21 cellular contexts compared by ENCODE assay signal in genomic region chr20:51211191-51211590, GRCh38.
"Had no signal": no experiment of that assay in that cellular context is flagged by ENCODE, and none has a peak within 500 bp of the region (broad histone marks: within the 10 kb centered on the region; RNA-seq: fewer than 3 reads in every experiment).

No MANE protein-coding gene starts in this region.

- H3K4me3 Mint-ChIP-seq: activated naive CD4-positive, alpha-beta T cell treated with anti-CD3 and anti-CD28 coated beads, Interleukin-2, amount 50 U/mL, for 24 hours; activated T-cell treated with anti-CD3 and anti-CD28 coated beads, Interleukin-2, amount 50 U/mL, for 72 hours; memory B cell; natural killer cell; stimulated activated effector memory CD8-positive, alpha-beta T cell treated with anti-CD3 and anti-CD28 coated beads, Interleukin-12 subunit alpha, Interleukin-12 subunit beta, amount 100 ng/mL, for 72 hours; T-helper 1 cell treated with Interleukin-12 subunit alpha and Interleukin-12 subunit beta and Interleukin-4 antibody, amounts not matched to agents 30 μg/mL and 1 μg/mL, for 36 hours had no signal

- H3K4me1 ChIP-seq: right lobe of liver, stomach, upper lobe of left lung had no signal

- DNase-seq: activated CD4-positive, alpha-beta T cell treated with anti-CD3 and anti-CD28 coated beads for 1 hour; activated CD4-positive, alpha-beta T cell treated with anti-CD3 and anti-CD28 coated beads, Interleukin-2, amount 50 U/mL, for 4 hours; activated effector memory CD4-positive, alpha-beta T cell treated with anti-CD3 and anti-CD28 coated beads, Interleukin-2, amount 50 U/mL, for 16 hours; activated T-cell treated with anti-CD3 and anti-CD28 coated beads, Interleukin-2, amount 50 U/mL, for 72 hours; dermis blood vessel endothelial cell; effector memory CD4-positive, alpha-beta T cell; hypothalamus; kidney; left ventricle myocardium superior; natural killer cell; ovary; right lobe of liver; stimulated activated CD4-positive, alpha-beta T cell treated with anti-CD3 and anti-CD28 coated beads, Interleukin-4, amount 100 ng/mL, for 24 hours; stomach; upper lobe of left lung had no signal

- H3K27ac ChIP-seq: ovary, right lobe of liver, stomach, upper lobe of left lung, VCaP had no signal

- H3K27ac Mint-ChIP-seq: activated naive CD4-positive, alpha-beta T cell treated with anti-CD3 and anti-CD28 coated beads, Interleukin-2, amount 50 U/mL, for 24 hours; activated T-cell treated with anti-CD3 and anti-CD28 coated beads, Interleukin-2, amount 50 U/mL, for 72 hours; memory B cell; natural killer cell; stimulated activated effector memory CD8-positive, alpha-beta T cell treated with anti-CD3 and anti-CD28 coated beads, Interleukin-12 subunit alpha, Interleukin-12 subunit beta, amount 100 ng/mL, for 72 hours; T-helper 1 cell treated with Interleukin-12 subunit alpha and Interleukin-12 subunit beta and Interleukin-4 antibody, amounts not matched to agents 30 μg/mL and 1 μg/mL, for 36 hours had no signal

- H3K36me3 Mint-ChIP-seq: activated naive CD4-positive, alpha-beta T cell treated with anti-CD3 and anti-CD28 coated beads, Interleukin-2, amount 50 U/mL, for 24 hours; memory B cell; natural killer cell; stimulated activated effector memory CD8-positive, alpha-beta T cell treated with anti-CD3 and anti-CD28 coated beads, Interleukin-12 subunit alpha, Interleukin-12 subunit beta, amount 100 ng/mL, for 72 hours had no signal

- H3K36me3 ChIP-seq: ovary, right lobe of liver, stomach, upper lobe of left lung had no signal

- H3K4me3 ChIP-seq: ovary, right lobe of liver, smooth muscle cell, stomach, upper lobe of left lung had no signal

- ATAC-seq: activated T-cell treated with anti-CD3 and anti-CD28 coated beads, Interleukin-2, amount 50 U/mL, for 72 hours; left ventricle myocardium superior; natural killer cell; right lobe of liver; stimulated activated effector memory CD8-positive, alpha-beta T cell treated with anti-CD3 and anti-CD28 coated beads, Interleukin-12 subunit alpha, Interleukin-12 subunit beta, amount 100 ng/mL, for 72 hours had no signal

- H3K27me3 ChIP-seq: ovary, right lobe of liver, upper lobe of left lung had no signal

- H3K9me3 Mint-ChIP-seq: activated naive CD4-positive, alpha-beta T cell treated with anti-CD3 and anti-CD28 coated beads, Interleukin-2, amount 50 U/mL, for 24 hours; activated T-cell treated with anti-CD3 and anti-CD28 coated beads, Interleukin-2, amount 50 U/mL, for 72 hours; natural killer cell; stimulated activated effector memory CD8-positive, alpha-beta T cell treated with anti-CD3 and anti-CD28 coated beads, Interleukin-12 subunit alpha, Interleukin-12 subunit beta, amount 100 ng/mL, for 72 hours; T-helper 1 cell treated with Interleukin-12 subunit alpha and Interleukin-12 subunit beta and Interleukin-4 antibody, amounts not matched to agents 30 μg/mL and 1 μg/mL, for 36 hours had no signal

- H3K4me2 ChIP-seq: smooth muscle cell had no signal

- H3K4me1 Mint-ChIP-seq: activated naive CD4-positive, alpha-beta T cell treated with anti-CD3 and anti-CD28 coated beads, Interleukin-2, amount 50 U/mL, for 24 hours; memory B cell; natural killer cell; stimulated activated effector memory CD8-positive, alpha-beta T cell treated with anti-CD3 and anti-CD28 coated beads, Interleukin-12 subunit alpha, Interleukin-12 subunit beta, amount 100 ng/mL, for 72 hours had no signal

- H3K9me3 ChIP-seq: ovary, right lobe of liver, stomach, upper lobe of left lung had no signal
